1 cellular context compared by ENCODE assay signal in genomic region chr20:53917145-53918009, GRCh38.
TF ChIP-seq lines count a peak whose summit lies in the region.

No MANE protein-coding gene starts in this region.

TF ChIP-seq in HEK293, 187 proteins besides CTCF, POLR2A, EP300 and RAD21 (continued from another document):
- no peak for TF ChIP-seq PRDM2 (tag by site-specific recombination; IDR thresholded peaks at IDR 0.05; ENCODE audit: borderline replicate concordance)
- no peak for TF ChIP-seq ZBTB49 (tag by site-specific recombination; IDR thresholded peaks at IDR 0.05; ENCODE audit: low read depth)
- TF ChIP-seq ZNF174 (tag by site-specific recombination; IDR thresholded peaks at IDR 0.05) = no peak
- TF ChIP-seq ZNF157 (tag by site-specific recombination; IDR thresholded peaks at IDR 0.05) = no peak
- TF ChIP-seq ZFP3 (tag by site-specific recombination; IDR thresholded peaks at IDR 0.05; ENCODE audit: low read depth) = no peak
- TF ChIP-seq ZBTB8A (tag by site-specific recombination; IDR thresholded peaks at IDR 0.05) = 0 out of 2 replicates have a peak, but pooled peaks have one; percentile 33
- no peak for TF ChIP-seq ZNF394 (tag by site-specific recombination; IDR thresholded peaks at IDR 0.05; ENCODE audit: borderline replicate concordance)
- no peak for TF ChIP-seq ZNF521 (tag by site-specific recombination; IDR thresholded peaks at IDR 0.05)
- TF ChIP-seq PATZ1 (tag by site-specific recombination; IDR thresholded peaks at IDR 0.05) = no peak
- TF ChIP-seq ZEB2 (tag by site-specific recombination; IDR thresholded peaks at IDR 0.05) = 0 out of 2 replicates have a peak, but pooled peaks have one; percentile 34
- no peak for TF ChIP-seq ZFP37 (tag by site-specific recombination; IDR thresholded peaks at IDR 0.05)
- no peak for TF ChIP-seq OSR2 (tag by site-specific recombination; IDR thresholded peaks at IDR 0.05)
- TF ChIP-seq ZNF513 (tag by site-specific recombination; IDR thresholded peaks at IDR 0.05) = no peak
- no peak for TF ChIP-seq ZNF843 (tag by site-specific recombination; IDR thresholded peaks at IDR 0.05)
- no peak for TF ChIP-seq ZNF391 (tag by site-specific recombination; IDR thresholded peaks at IDR 0.05; ENCODE audit: borderline replicate concordance, low read depth)
- no peak for TF ChIP-seq ZSCAN23 (tag by site-specific recombination; IDR thresholded peaks at IDR 0.05)
- TF ChIP-seq HOXA7 (CRISPR knock-in tag; IDR thresholded peaks at IDR 0.05; ENCODE audit: borderline replicate concordance) = no peak
- no peak for TF ChIP-seq ZNF449 (tag by site-specific recombination; IDR thresholded peaks at IDR 0.05)
- TF ChIP-seq ZNF791 (tag by site-specific recombination; IDR thresholded peaks at IDR 0.05) = no peak
- TF ChIP-seq ZNF501 (tag by site-specific recombination; IDR thresholded peaks at IDR 0.05) = no peak
- no peak for TF ChIP-seq EGR2 (tag by site-specific recombination; IDR thresholded peaks at IDR 0.05; ENCODE audit: low read depth)
- TF ChIP-seq SCRT2 (tag by site-specific recombination; IDR thresholded peaks at IDR 0.05) = peak; percentile 22; the same call in 1 of the 2 replicates
- TF ChIP-seq ZNF549 (tag by site-specific recombination; IDR thresholded peaks at IDR 0.05) = no peak
- TF ChIP-seq ZNF366 (tag by site-specific recombination; conservative IDR thresholded peaks at IDR 0.05) = no peak
- no peak for TF ChIP-seq ZBTB20 (tag by site-specific recombination; IDR thresholded peaks at IDR 0.05)
- TF ChIP-seq WT1 (tag by site-specific recombination; IDR thresholded peaks at IDR 0.05) = no peak
- TF ChIP-seq ZNF2 (tag by site-specific recombination; IDR thresholded peaks at IDR 0.05) = no peak
- no peak for TF ChIP-seq BCL11A (tag by site-specific recombination; IDR thresholded peaks at IDR 0.05; ENCODE audit: low read depth)
- no peak for TF ChIP-seq ZNF518A (tag by site-specific recombination; conservative IDR thresholded peaks at IDR 0.05; ENCODE audit: low read depth)
- no peak for TF ChIP-seq ZNF701 (tag by site-specific recombination; IDR thresholded peaks at IDR 0.05)
- peak; percentile 51; the same call in 1 of the 2 replicates for TF ChIP-seq ATF2 (tag by site-specific recombination; IDR thresholded peaks at IDR 0.05; ENCODE audit: low read depth)
